ENCODE assay signal across 10 cellular contexts in the genomic region with DNA sequence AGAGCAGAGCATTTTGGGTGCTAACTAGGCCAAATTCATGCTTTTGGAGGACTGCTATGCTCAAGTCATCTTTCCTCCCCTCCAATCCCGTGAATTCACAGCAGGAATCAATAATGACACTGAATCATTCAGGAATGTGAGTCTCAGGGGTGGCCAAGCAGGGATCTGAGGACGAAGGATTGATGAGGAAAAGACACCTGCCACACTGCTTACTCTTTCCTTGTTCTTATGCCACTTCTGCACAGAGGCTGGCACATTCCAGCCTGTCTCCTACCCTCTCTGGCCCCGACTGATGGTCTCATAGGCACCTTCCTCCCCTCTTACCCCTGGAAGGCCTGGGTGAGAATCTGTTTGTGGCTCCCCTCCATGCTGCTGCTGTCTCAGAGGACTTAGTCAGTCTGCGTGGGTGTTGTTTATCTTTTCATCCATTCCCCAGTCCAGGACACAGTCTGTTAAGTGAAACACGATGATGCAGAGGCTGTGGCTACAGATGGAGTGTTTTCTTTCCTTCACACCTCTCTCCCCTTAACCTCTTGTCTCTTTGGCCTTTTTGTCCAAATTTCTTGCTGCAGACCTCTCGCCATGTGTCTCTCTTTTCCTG.
A peak's percentile ranks its signal among the peaks of the same experiment; 100 is the strongest.
DNase-seq lines count a peak whose midpoint lies in the region; ATAC-seq, FAIRE-seq and TF ChIP-seq lines count a peak whose summit lies in the region.
"Had no signal": no experiment of that assay in that cellular context is flagged by ENCODE, and none has a peak within 500 bp of the region (broad histone marks: within the 10 kb centered on the region; RNA-seq: fewer than 3 reads in every experiment).

No MANE protein-coding gene starts in this region.

- intact Hi-C loops in left cardiac atrium (cut with DNase I) = no loop called here

- no peak overlapping the region for H3K9ac ChIP-seq in skeletal muscle satellite cell (ENCODE audit: low read depth, low read length)

- H3K27ac Mint-ChIP-seq in activated T-helper 17 cell treated with anti-CD3 and anti-CD28 coated beads, Interleukin-2, amount 50 U/mL, for 72 hours = no peak overlapping the region
- H3K27ac Mint-ChIP-seq: activated T-cell treated with anti-CD3 and anti-CD28 coated beads, Interleukin-2, amount 50 U/mL, for 72 hours had no signal

- peaks cover 30% of the 10 kb centered on the region for H3K27me3 Mint-ChIP-seq in activated T-helper 17 cell treated with anti-CD3 and anti-CD28 coated beads, Interleukin-2, amount 50 U/mL, for 72 hours

- no peaks in the 10 kb centered on the region for H3K36me3 Mint-ChIP-seq in activated T-helper 17 cell treated with anti-CD3 and anti-CD28 coated beads, Interleukin-2, amount 50 U/mL, for 72 hours (ENCODE audit: low read depth)

- H3K27me3 ChIP-seq in skeletal muscle satellite cell (ENCODE audit: control insufficient read depth, insufficient read depth, low read length) = no peaks in the 10 kb centered on the region

- no peaks in the 10 kb centered on the region for H3K36me3 ChIP-seq in skeletal muscle satellite cell (ENCODE audit: insufficient read depth, low read length)

- H3K4me1 Mint-ChIP-seq in activated T-helper 17 cell treated with anti-CD3 and anti-CD28 coated beads, Interleukin-2, amount 50 U/mL, for 72 hours = no peaks in the 10 kb centered on the region

- no peak for FAIRE-seq in D721Med (lab: Jason Lieb, UNC)

- H3K4me1 ChIP-seq in skeletal muscle satellite cell (ENCODE audit: control insufficient read depth, insufficient read depth, low read length) = peaks cover 19% of the 10 kb centered on the region

- H3K4me2 ChIP-seq in skeletal muscle satellite cell (ENCODE audit: low read length) = peak overlapping the region; percentile 73

- no peak overlapping the region for H3K4me3 ChIP-seq in skeletal muscle satellite cell (ENCODE audit: low read length)

- no peaks in the 10 kb centered on the region for H3K9me3 Mint-ChIP-seq in activated T-helper 17 cell treated with anti-CD3 and anti-CD28 coated beads, Interleukin-2, amount 50 U/mL, for 72 hours
- H3K9me3 Mint-ChIP-seq: activated T-cell treated with anti-CD3 and anti-CD28 coated beads, Interleukin-2, amount 50 U/mL, for 72 hours had no signal

- no peak for TF ChIP-seq CTCF in D721Med (IDR thresholded peaks at IDR 0.05; ENCODE audit: insufficient read depth, missing control alignments)

- no peak overlapping the region for H3K4me3 Mint-ChIP-seq in activated T-helper 17 cell treated with anti-CD3 and anti-CD28 coated beads, Interleukin-2, amount 50 U/mL, for 72 hours
- H3K4me3 Mint-ChIP-seq: activated T-cell treated with anti-CD3 and anti-CD28 coated beads, Interleukin-2, amount 50 U/mL, for 72 hours had no signal

- peak; percentile 59 for ATAC-seq in activated T-helper 17 cell treated with anti-CD3 and anti-CD28 coated beads, Interleukin-2, amount 50 U/mL, for 72 hours (replicated peaks)
- ATAC-seq in left cardiac atrium (peak; percentile 80 to 97), GM21381 (IDR thresholded peaks at IDR 0.05; ENCODE audit: unreplicated experiment) (no peak), GM19452 (IDR thresholded peaks at IDR 0.05; ENCODE audit: unreplicated experiment) (no peak)

- H3K9me3 ChIP-seq in skeletal muscle satellite cell (replicated peaks; ENCODE audit: low read length) = no peaks in the 10 kb centered on the region

- in situ Hi-C loops in KBM-7 (cut with MboI; ENCODE audit: low pct_unique_long_range_greater_than_20kb, low sequenced_read_pairs) = no loop called here

- DNase-seq in GM04504 (ENCODE audit: low read depth) (peak; percentile 62), left cardiac atrium (peak; percentile 41), KBM-7 (no peak), D721Med (ENCODE audit: insufficient read length, low spot score) (no peak)
- DNase-seq: activated T-cell treated with anti-CD3 and anti-CD28 coated beads, Interleukin-2, amount 50 U/mL, for 72 hours; NCI-H2029 had no signal

Comparison
In these comparisons a context has a peak if more than half of its experiments do, and no peak if none do; other contexts are left out.
1. DNase-seq: peak in GM04504 (single experiment) and left cardiac atrium (single experiment); none in KBM-7 (single experiment) and D721Med (single experiment).
2. ATAC-seq: peak in activated T-helper 17 cell treated with anti-CD3 and anti-CD28 coated beads, Interleukin-2, amount 50 U/mL, for 72 hours (single experiment) and left cardiac atrium (2 of 2); none in GM21381 (single experiment) and GM19452 (single experiment).